Comparison of ENCODE assay signal across 28 cellular contexts in the genomic region with DNA sequence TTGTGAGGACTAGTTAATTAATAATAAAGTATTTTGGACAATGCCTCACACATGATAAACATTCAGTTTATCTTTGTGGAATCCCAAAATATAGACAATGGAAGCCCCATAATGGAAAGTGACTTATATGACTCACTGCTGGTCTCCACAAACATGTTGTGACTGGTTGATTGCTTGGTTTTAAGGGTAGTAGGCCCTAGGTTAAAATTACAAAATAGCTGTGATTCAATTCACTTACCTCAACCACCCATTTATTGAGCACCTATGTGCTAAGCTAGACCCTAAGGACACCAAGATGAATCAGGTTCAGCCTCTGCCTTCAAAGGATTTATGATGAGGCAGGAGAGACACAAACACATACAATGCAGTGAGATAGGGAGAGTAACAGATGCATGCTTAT. TPM values are rescaled to one million over a fixed set of nuclear protein-coding genes. Genes with fewer than 3 reads are reported as not detected.
DNase-seq lines count a peak whose midpoint lies in the region; ATAC-seq, FAIRE-seq and TF ChIP-seq lines count a peak whose summit lies in the region.
"Had no signal": no experiment of that assay in that cellular context is flagged by ENCODE, and none has a peak within 500 bp of the region (broad histone marks: within the 10 kb centered on the region; RNA-seq: fewer than 3 reads in every experiment).

No MANE protein-coding gene starts in this region.

- H3K36me3 Mint-ChIP-seq in type B pancreatic cell, result peaks cover 36% of the 10 kb centered on the region

- ATAC-seq in foreskin keratinocyte, result peak; percentile 75
- ATAC-seq in GM21526 (IDR thresholded peaks at IDR 0.05; ENCODE audit: low FRiP score, unreplicated experiment), result no peak
- ATAC-seq: A549, GM12878 had no signal

- peaks cover 41% of the 10 kb centered on the region for H3K4me1 Mint-ChIP-seq in type B pancreatic cell (ENCODE audit: unreplicated experiment)

- H3K27ac ChIP-seq in RWPE1 (no peak overlapping the region), foreskin keratinocyte (no peak overlapping the region), dorsolateral prefrontal cortex (no peak overlapping the region)
- H3K27ac ChIP-seq: A549; BLaER1 treated with 17β-estradiol and CSF1 and Interleukin-3, amounts not matched to agents 10 nM and 100 nM had no signal

- H3K27me3 ChIP-seq in bronchial epithelial cell (ENCODE audit: control insufficient read depth, insufficient read depth, low read length) (no peaks in the 10 kb centered on the region), foreskin keratinocyte (peaks cover 29% of the 10 kb centered on the region), dorsolateral prefrontal cortex (peaks cover 0 to 9% (median 0%) of the 10 kb centered on the region in 45 donors)
- H3K27me3 ChIP-seq: BE2C; BLaER1 treated with 17β-estradiol and CSF1 and Interleukin-3, amounts not matched to agents 10 nM and 100 nM had no signal

- H3K4me3 Mint-ChIP-seq in type B pancreatic cell, result no peak overlapping the region
- H3K4me3 Mint-ChIP-seq: CD14-positive monocyte; CD4-positive, alpha-beta T cell; CD8-positive, alpha-beta memory T cell; HFFc6 had no signal

- H3K4me3 ChIP-seq in bronchial epithelial cell (ENCODE audit: low read depth, low read length) (no peak overlapping the region), dorsolateral prefrontal cortex (no peak overlapping the region)
- H3K4me3 ChIP-seq: A549; BLaER1 treated with 17β-estradiol and CSF1 and Interleukin-3, amounts not matched to agents 10 nM and 100 nM; GM12878; HAP-1 had no signal

- POLR2A ChIA-PET in RWPE1 (lab: Yijun Ruan, JAX; ENCODE audit: low non-redundant PET), result no interaction called here

- intact Hi-C loops in dorsolateral prefrontal cortex (cut with DNase I), result no loop called here

- FAIRE-seq in bronchial epithelial cell (lab: Jason Lieb, UNC), result no peak
- FAIRE-seq: A549, D721Med, GM12878, GM19239, H54 had no signal

- peaks cover 17% of the 10 kb centered on the region for H3K27me3 Mint-ChIP-seq in type B pancreatic cell
- H3K27me3 Mint-ChIP-seq: CD4-positive, alpha-beta T cell had no signal

- no peaks in the 10 kb centered on the region for H3K36me3 ChIP-seq in bronchial epithelial cell (ENCODE audit: control insufficient read depth, insufficient read depth, low read length)
- H3K36me3 ChIP-seq: BE2C; BLaER1 treated with 17β-estradiol and CSF1 and Interleukin-3, amounts not matched to agents 10 nM and 100 nM; HAP-1 had no signal

- H3K9me3 Mint-ChIP-seq in type B pancreatic cell, result peaks cover 9% of the 10 kb centered on the region

- H3K4me1 ChIP-seq in foreskin keratinocyte, result no peaks in the 10 kb centered on the region
- H3K4me1 ChIP-seq: A549, HAP-1 had no signal

- TF ChIP-seq CTCF in RWPE1 (conservative IDR thresholded peaks at IDR 0.05; ENCODE audit: low read depth) (no peak), bronchial epithelial cell (IDR thresholded peaks at IDR 0.05; ENCODE audit: insufficient read depth, low read length, severe bottlenecking) (no peak), foreskin keratinocyte (conservative IDR thresholded peaks at IDR 0.05) (no peak), dorsolateral prefrontal cortex (IDR thresholded peaks at IDR 0.05 in 54 of 56, conservative IDR thresholded peaks at IDR 0.05 in 2 of 56; ENCODE audit: low read depth in 1 of 56, partially characterized antibody in 56 of 56) (no peak), type B pancreatic cell (conservative IDR thresholded peaks at IDR 0.05) (no peak)

- H3K27ac Mint-ChIP-seq in type B pancreatic cell, result no peak overlapping the region
- H3K27ac Mint-ChIP-seq: CD14-positive monocyte; CD4-positive, alpha-beta T cell; HFFc6 had no signal

- DNase-seq in M059J (ENCODE audit: low read depth) (peak; percentile 15), RWPE1 (ENCODE audit: low spot score) (peak; percentile 38), bronchial epithelial cell (ENCODE audit: low read depth) (peak; percentile 86), foreskin keratinocyte (peak; percentile 44 to 74), dorsolateral prefrontal cortex (no peak), SIG-M5 (lab: John Stamatoyannopoulos, UW) (no peak), type B pancreatic cell (ENCODE audit: extremely low spot score, unreplicated experiment) (no peak)
- DNase-seq: 8988T; ACHN; AML-193; BE2C; CD4-positive, alpha-beta T cell; CD8-positive, alpha-beta memory T cell; DMS 273 treated with DMSO at 0.1 percent for 48 hours; DMS79; EL; GDM1; GOT3; HFFc6 had no signal

- CTCF ChIA-PET in RWPE1 (lab: Yijun Ruan, JAX), result no interaction called here

RNA-seq across cellular contexts. Expression of a gene that starts 42.4 kb away (rescaled TPM):
- 21.4 and 27.2 TPM in 2 replicates for total RNA-seq in M059J (2014; rRNA removed; shearing (Covaris generic))
- total RNA-seq in bronchial epithelial cell (0.13 and 0.26 TPM in 2 replicates), foreskin keratinocyte (under 0.01 and 0.20 TPM in 2 replicates), dorsolateral prefrontal cortex (1 to 10 TPM in 113 of 120 experiments, under 1 TPM in 7; 0.68 to 9.4 (median 1.8) TPM), type B pancreatic cell (ENCODE audit: low replicate concordance) (5.9 and 11.3 TPM in 2 replicates)
- 0.03 TPM in 1 of 2 replicates, not detected in the other for polyA plus RNA-seq in foreskin keratinocyte
- total RNA-seq: CD4-positive, alpha-beta T cell; CD8-positive, alpha-beta memory T cell; GM12878; HFFc6 had no signal
- polyA plus RNA-seq: CD14-positive monocyte; CD8-positive, alpha-beta memory T cell; GM12878 had no signal

Comparison
In these comparisons a context has a peak if more than half of its experiments do, and no peak if none do; other contexts are left out.
1. DNase-seq: peak in M059J (single experiment), RWPE1 (single experiment), bronchial epithelial cell (single experiment) and foreskin keratinocyte (2 of 2); none in dorsolateral prefrontal cortex (0 of 10), SIG-M5 (single experiment) and type B pancreatic cell (single experiment).